In the genomic region with DNA sequence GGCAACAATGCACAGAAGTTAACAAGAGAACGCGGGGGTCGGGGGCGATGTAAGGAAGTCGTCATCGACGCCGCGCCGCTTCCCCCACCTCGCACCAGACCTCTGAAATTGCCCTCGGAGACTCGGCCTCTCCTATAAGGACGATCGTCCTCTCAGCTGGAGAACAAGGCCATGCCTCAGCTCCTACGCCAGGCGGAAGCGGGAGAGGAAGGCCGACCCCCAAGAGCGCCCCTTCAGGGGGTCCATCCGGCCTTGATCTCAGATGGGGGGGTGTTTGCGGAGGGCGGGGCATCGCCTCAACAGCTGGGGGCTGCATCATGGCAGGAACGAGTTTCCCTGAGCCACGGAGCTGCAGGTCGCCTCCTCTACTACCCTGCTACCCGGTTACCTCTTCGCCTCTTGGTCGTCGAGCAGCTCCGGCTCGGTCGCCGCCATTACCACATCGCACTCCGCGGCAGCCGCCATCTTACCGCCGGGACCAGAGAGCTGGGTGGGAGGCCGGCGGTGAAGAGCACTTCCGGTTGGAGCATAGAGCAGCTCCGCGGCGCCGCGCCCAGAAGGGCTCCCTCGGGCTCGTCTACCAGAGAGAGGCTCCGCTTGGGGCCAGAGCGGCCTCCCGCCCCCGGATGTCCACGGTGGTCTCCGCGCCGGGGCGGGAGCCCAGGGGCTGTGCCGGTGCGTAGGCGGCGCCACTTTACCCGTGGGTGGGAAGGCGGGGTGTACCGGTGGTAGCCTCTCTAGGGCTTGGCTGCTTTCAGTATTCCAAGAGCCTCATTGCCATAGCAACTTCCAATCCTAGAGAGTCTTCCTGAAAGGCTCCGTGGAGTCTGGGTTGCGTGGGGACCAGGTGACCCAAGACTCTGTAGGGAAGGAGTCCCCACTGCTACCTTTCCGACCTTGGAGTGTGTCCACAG, we compare ENCODE assay signal across 8 cellular contexts. TPM values are rescaled to one million over a fixed set of nuclear protein-coding genes. Genes with fewer than 3 reads are reported as not detected.
A peak's percentile ranks its signal among the peaks of the same experiment; 100 is the strongest.
DNase-seq lines count a peak whose midpoint lies in the region; ATAC-seq and TF ChIP-seq lines count a peak whose summit lies in the region.

A gene with protein sequence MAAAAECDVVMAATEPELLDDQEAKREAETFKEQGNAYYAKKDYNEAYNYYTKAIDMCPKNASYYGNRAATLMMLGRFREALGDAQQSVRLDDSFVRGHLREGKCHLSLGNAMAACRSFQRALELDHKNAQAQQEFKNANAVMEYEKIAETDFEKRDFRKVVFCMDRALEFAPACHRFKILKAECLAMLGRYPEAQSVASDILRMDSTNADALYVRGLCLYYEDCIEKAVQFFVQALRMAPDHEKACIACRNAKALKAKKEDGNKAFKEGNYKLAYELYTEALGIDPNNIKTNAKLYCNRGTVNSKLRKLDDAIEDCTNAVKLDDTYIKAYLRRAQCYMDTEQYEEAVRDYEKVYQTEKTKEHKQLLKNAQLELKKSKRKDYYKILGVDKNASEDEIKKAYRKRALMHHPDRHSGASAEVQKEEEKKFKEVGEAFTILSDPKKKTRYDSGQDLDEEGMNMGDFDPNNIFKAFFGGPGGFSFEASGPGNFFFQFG (minus strand): TSS at position 488 of the 914 bp plus-strand sequence. CDS start 23 bp downstream, at position 465.

- H3K27me3 ChIP-seq in ovary (no peaks in the 10 kb centered on the region), thymus (ENCODE audit: control insufficient read depth, insufficient read depth) (no peaks in the 10 kb centered on the region)

- intact Hi-C loops in head of caudate nucleus (cut with DNase I), result no loop called here
- intact Hi-C loops in ovary (cut with DNase I), result loop anchor here in 1 of 4 donors (5.0 kb wide), 1 partner anchor 50 kb away; the partner anchor contains the start of gene CNP

- DNase-seq in NCI-H1092 treated with DMSO at 0.1 percent for 48 hours (lab: John Stamatoyannopoulos, UW), result peak; percentile 94
- DNase-seq in SKM-1 treated with dmso at 0.1 percent for 144 hours (lab: John Stamatoyannopoulos, UW; ENCODE audit: unreplicated experiment), result peak; percentile 88
- DNase-seq in head of caudate nucleus, result peak; percentile 84 to 97 (median 92)
- DNase-seq in ovary, result peak; percentile 88 to 94 (median 90)

- no peak for TF ChIP-seq EP300 in ovary (IDR thresholded peaks at IDR 0.05)

- peak within 1 kb of the TSS; percentile 99 for H3K4me3 Mint-ChIP-seq in activated naive CD8-positive, alpha-beta T cell

- 0 to 1% (median 1%) methylated on average over 34 to 70 of the region's 70 CpGs for WGBS in ovary, 3 donors
- under 1% methylated on average over 70 of the region's 70 CpGs for WGBS in thymus

- ATAC-seq in HG02588 (IDR thresholded peaks at IDR 0.05; ENCODE audit: unreplicated experiment), result peak; percentile 72

- H3K9me3 Mint-ChIP-seq in activated naive CD8-positive, alpha-beta T cell (ENCODE audit: low read depth), result no peaks in the 10 kb centered on the region

- H3K4me1 Mint-ChIP-seq in activated naive CD8-positive, alpha-beta T cell (ENCODE audit: low read depth), result peaks cover 60% of the 10 kb centered on the region

- H3K4me3 ChIP-seq in GM08714 (ENCODE audit: low read length), result peak within 1 kb of the TSS; percentile 95
- peak within 1 kb of the TSS; percentile 61 for H3K4me3 ChIP-seq in ovary
- H3K4me3 ChIP-seq in thymus (ENCODE audit: low read length), result peak within 1 kb of the TSS; percentile 79

- no peaks in the 10 kb centered on the region for H3K27me3 Mint-ChIP-seq in activated naive CD8-positive, alpha-beta T cell

- H3K27ac ChIP-seq in ovary (peak within 1 kb of the TSS; percentile 76 to 78), thymus (ENCODE audit: low read depth) (peak within 1 kb of the TSS; percentile 96)

- peaks cover under 1% of the 10 kb centered on the region for H3K36me3 Mint-ChIP-seq in activated naive CD8-positive, alpha-beta T cell

- H3K36me3 ChIP-seq in ovary (no peaks in the 10 kb centered on the region), thymus (ENCODE audit: control insufficient read depth, insufficient read depth) (peaks cover 2% of the 10 kb centered on the region)

- TF ChIP-seq POLR2A in ovary (IDR thresholded peaks at IDR 0.05), result peak; percentile 60

- H3K27ac Mint-ChIP-seq in activated naive CD8-positive, alpha-beta T cell, result peak within 1 kb of the TSS; percentile 100

- TF ChIP-seq CTCF in ovary (IDR thresholded peaks at IDR 0.05), result peak in 1 of 3 donors; percentile 20

- peaks cover 13% of the 10 kb centered on the region for H3K4me1 ChIP-seq in ovary (ENCODE audit: insufficient read depth)
- H3K4me1 ChIP-seq in thymus (ENCODE audit: control insufficient read depth, insufficient read depth, low read length), result peaks cover 25% of the 10 kb centered on the region

- H3K9me3 ChIP-seq in ovary (no peaks in the 10 kb centered on the region), thymus (ENCODE audit: control insufficient read depth) (no peaks in the 10 kb centered on the region)

RNA-seq across cellular contexts. Expression of the gene that starts here (rescaled TPM):
- total RNA-seq in ovary, result 10 to 100 TPM; 37.7 to 92.4 (median 70.1) TPM
- polyA plus RNA-seq in ovary, result 100 to 1,000 TPM in 1 of 2 donors, 10 to 100 TPM in 1; 61.1 to 102 TPM
- polyA plus RNA-seq in thymus, result 95.7 TPM

Comparison
In these comparisons a context has a peak if more than half of its experiments do, and no peak if none do; other contexts are left out.
1. Peak in every context shown above with its lines: DNase-seq, ATAC-seq, H3K4me3 ChIP-seq and H3K27ac ChIP-seq.